Comparison of ENCODE assay signal across 8 cellular contexts in the genomic region with DNA sequence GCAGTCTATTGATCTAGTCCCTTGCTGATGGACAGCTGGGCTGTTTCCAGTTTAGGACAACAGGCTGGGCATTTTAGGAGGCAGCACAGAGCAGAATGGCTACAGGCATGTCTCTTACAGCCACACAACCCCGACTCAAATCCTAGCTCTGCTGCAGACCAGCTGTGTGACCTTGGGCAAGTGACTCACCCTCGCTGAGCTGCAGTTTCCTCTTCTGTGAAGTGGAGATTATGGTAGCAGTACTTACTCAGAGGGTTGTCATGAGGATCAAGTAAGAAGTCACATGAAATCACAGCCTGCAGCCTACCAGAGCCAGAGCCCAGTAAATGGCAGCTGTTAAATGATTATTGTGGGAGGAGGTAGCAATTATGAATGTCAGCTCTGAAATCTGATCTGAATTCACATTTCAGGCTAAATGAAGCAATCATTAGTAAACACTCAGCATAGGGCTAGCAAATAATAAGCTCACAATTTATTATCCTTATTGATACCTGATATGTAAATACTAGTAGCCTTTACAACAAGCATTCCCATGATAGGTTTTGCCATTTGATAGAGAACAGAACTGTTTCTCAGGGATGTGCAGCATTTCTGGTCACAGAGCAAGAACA. TPM values are rescaled to one million over a fixed set of nuclear protein-coding genes. Genes with fewer than 3 reads are reported as not detected.
DNase-seq lines count a peak whose midpoint lies in the region; FAIRE-seq and TF ChIP-seq lines count a peak whose summit lies in the region.

No MANE protein-coding gene starts in this region.

- DNase-seq in H54 (ENCODE audit: insufficient read length, low spot score) = peak; percentile 52
- DNase-seq in SK-MEL-5 (ENCODE audit: low read depth, low spot score) = peak; percentile 79
- peak; percentile 57 for DNase-seq in epithelial cell of proximal tubule (ENCODE audit: low read depth)
- DNase-seq in stimulated activated CD4-positive, alpha-beta T cell treated with anti-CD3 and anti-CD28 coated beads, Interleukin-12 subunit alpha, Interleukin-12 subunit beta, amount 100 ng/mL, for 4 hours = peak; percentile 34
- no peak for DNase-seq in GM19240 (ENCODE audit: insufficient read length, low spot score)
- no peak for DNase-seq in cerebellar nuclear complex (lab: John Stamatoyannopoulos, UW)
- DNase-seq in GM19239 (ENCODE audit: insufficient read length, low spot score) = no peak
- no peak for DNase-seq in GF-D8 (lab: John Stamatoyannopoulos, UW)

- TF ChIP-seq CTCF in epithelial cell of proximal tubule (conservative IDR thresholded peaks at IDR 0.05; ENCODE audit: low read depth, low read length) = no peak

- in situ Hi-C loops in SK-MEL-5 (cut with HindIII; ENCODE audit: low pct_unique_long_range_greater_than_20kb, low sequenced_read_pairs) = no loop called here

- FAIRE-seq in H54 (lab: Jason Lieb, UNC) (peak; percentile 78), GM19239 (lab: Jason Lieb, UNC) (no peak)

- no peak overlapping the region for H3K4me3 ChIP-seq in epithelial cell of proximal tubule (ENCODE audit: low read depth, low read length)

- TF ChIP-seq POLR2A in H54 (IDR thresholded peaks at IDR 0.05; ENCODE audit: low read depth, low read length) = no peak

RNA-seq across cellular contexts. Expression of gene MYEOV, which starts 58.9 kb away (rescaled TPM):
- total RNA-seq in SK-MEL-5 (2014; rRNA removed; shearing (Covaris generic)) = 0.11 TPM in 1 of 2 replicates, not detected in the other
- polyA plus RNA-seq in SK-MEL-5 (2015; cell fraction: cytosol; rRNA removed) = 0.94 and 1.2 TPM in 2 replicates
- 0.49 and 1.1 TPM in 2 replicates for polyA plus RNA-seq in SK-MEL-5 (2015; cell fraction: nucleus; rRNA removed)
- total RNA-seq in epithelial cell of proximal tubule = 8.6 and 14.9 TPM in 2 replicates

Comparison
In these comparisons a context has a peak if more than half of its experiments do, and no peak if none do; other contexts are left out.
1. DNase-seq: peak in H54 (single experiment), SK-MEL-5 (single experiment), epithelial cell of proximal tubule (single experiment) and stimulated activated CD4-positive, alpha-beta T cell treated with anti-CD3 and anti-CD28 coated beads, Interleukin-12 subunit alpha, Interleukin-12 subunit beta, amount 100 ng/mL, for 4 hours (single experiment); none in GM19240 (single experiment), cerebellar nuclear complex (0 of 2), GM19239 (single experiment) and GF-D8 (single experiment).